ENCODE assay signal across 25 cellular contexts in genomic region chrX:630922-631496, GRCh38. TPM values are rescaled to one million over a fixed set of nuclear protein-coding genes. Genes with fewer than 3 reads are reported as not detected.
DNase-seq lines count a peak whose midpoint lies in the region; ATAC-seq and TF ChIP-seq lines count a peak whose summit lies in the region.
"Had no signal": no experiment of that assay in that cellular context is flagged by ENCODE, and none has a peak within 500 bp of the region (broad histone marks: within the 10 kb centered on the region; RNA-seq: fewer than 3 reads in every experiment).

No MANE protein-coding gene starts in this region.

- TF ChIP-seq CTCF in H9 (conservative IDR thresholded peaks at IDR 0.05) (no peak), IMR-90 (conservative IDR thresholded peaks at IDR 0.05; ENCODE audit: low read depth, low read length) (no peak), lower lobe of right lung (IDR thresholded peaks at IDR 0.05) (no peak)

- no peak overlapping the region for H2BK15ac ChIP-seq in H9 (ENCODE audit: low read depth, low read length)
- no peak overlapping the region for H2BK15ac ChIP-seq in IMR-90 (ENCODE audit: low read depth, low read length)

- no peak overlapping the region for H2AK9ac ChIP-seq in IMR-90 (replicated peaks; ENCODE audit: low read depth, low read length, poor library complexity)

- H3K4me2 ChIP-seq in H9 (ENCODE audit: insufficient read depth, insufficient read length, low read length) (peak overlapping the region; percentile 61), IMR-90 (ENCODE audit: low read depth, low read length) (no peak overlapping the region), trophoblast cell (ENCODE audit: low read length) (peak overlapping the region; percentile 33)

- H4K20me1 ChIP-seq in H9 (ENCODE audit: control insufficient read depth, insufficient read depth, insufficient read length) (no peaks in the 10 kb centered on the region), IMR-90 (ENCODE audit: insufficient read depth, low read length) (no peaks in the 10 kb centered on the region)

- H3T11ph ChIP-seq in H9 (ENCODE audit: low read length): no peak overlapping the region

- H3K36me3 ChIP-seq in IMR-90 (ENCODE audit: control insufficient read depth, insufficient read depth, low read length): no peaks in the 10 kb centered on the region
- H3K36me3 ChIP-seq in iPS-15b (ENCODE audit: control insufficient read depth, insufficient read depth, low read length): no peaks in the 10 kb centered on the region
- H3K36me3 ChIP-seq in trophoblast cell (ENCODE audit: control insufficient read depth in 1 of 2, insufficient read depth in 2 of 2, low read length in 2 of 2): no peaks in the 10 kb centered on the region
- H3K36me3 ChIP-seq in lower lobe of right lung: no peaks in the 10 kb centered on the region
- H3K36me3 ChIP-seq in effector memory CD4-positive, alpha-beta T cell (ENCODE audit: control insufficient read depth, insufficient read depth, low read length): no peaks in the 10 kb centered on the region
- H3K36me3 ChIP-seq: HAP-1, heart right ventricle, Peyer's patch, prostate gland, stomach, upper lobe of right lung had no signal

- no peak overlapping the region for H3K27ac ChIP-seq in H9 (ENCODE audit: insufficient read length, low read depth, low read length)
- no peak overlapping the region for H3K27ac ChIP-seq in IMR-90 (ENCODE audit: insufficient read depth, low read length)
- no peak overlapping the region for H3K27ac ChIP-seq in trophoblast cell (ENCODE audit: low read depth, low read length)
- no peak overlapping the region for H3K27ac ChIP-seq in lower lobe of right lung
- no peak overlapping the region for H3K27ac ChIP-seq in effector memory CD4-positive, alpha-beta T cell (ENCODE audit: insufficient read depth, low read length, poor library complexity, severe bottlenecking)
- H3K27ac ChIP-seq: heart right ventricle, Peyer's patch, prostate gland, SK-N-MC, stomach, upper lobe of right lung had no signal

- peaks cover 91% of the 10 kb centered on the region for H3K27me3 ChIP-seq in H9 (ENCODE audit: insufficient read depth, low read length)
- peaks cover 17% of the 10 kb centered on the region; the same call in 1 of the 2 replicates for H3K27me3 ChIP-seq in IMR-90 (ENCODE audit: control insufficient read depth, insufficient read depth, low read length)
- H3K27me3 ChIP-seq in iPS-15b (ENCODE audit: control insufficient read depth, insufficient read depth, low read length): peaks cover 97% of the 10 kb centered on the region
- peaks cover 79% of the 10 kb centered on the region for H3K27me3 ChIP-seq in trophoblast cell (ENCODE audit: insufficient read depth, low read length)
- peaks cover 75% of the 10 kb centered on the region for H3K27me3 ChIP-seq in lower lobe of right lung (ENCODE audit: low read depth)
- peaks cover 23% of the 10 kb centered on the region for H3K27me3 ChIP-seq in effector memory CD4-positive, alpha-beta T cell (replicated peaks; ENCODE audit: control insufficient read depth, insufficient read depth, low read length, poor library complexity, severe bottlenecking)

- peak overlapping the region; percentile 60 to 77 for H3K4me3 Mint-ChIP-seq in H9
- H3K4me3 Mint-ChIP-seq: activated B cell treated with CpG ODN at 0.5 μM for 24 hours; naive B cell; T-helper 2 cell treated with Interferon-gamma antibody and Interleukin-4, amounts not matched to agents 5 μg/mL and 100 μg/mL, for 36 hours had no signal

- H2BK5ac ChIP-seq in H9 (ENCODE audit: insufficient read length, low read length): no peak overlapping the region
- no peak overlapping the region for H2BK5ac ChIP-seq in IMR-90 (ENCODE audit: low read depth, low read length, poor library complexity, severe bottlenecking)
- no peak overlapping the region for H2BK5ac ChIP-seq in trophoblast cell (ENCODE audit: low read depth, low read length, poor library complexity)

- H3K23ac ChIP-seq in H9 (ENCODE audit: insufficient read length, low read depth, low read length) (no peak overlapping the region), IMR-90 (ENCODE audit: low read depth, low read length) (no peak overlapping the region), trophoblast cell (ENCODE audit: low read length) (no peak overlapping the region)

- H3K9ac ChIP-seq in H9 (ENCODE audit: extremely low read depth, insufficient read length, low read length) (no peak overlapping the region), IMR-90 (ENCODE audit: low read depth, low read length) (no peak overlapping the region), iPS-15b (ENCODE audit: low read depth, low read length) (no peak overlapping the region), trophoblast cell (ENCODE audit: low read length) (no peak overlapping the region)

- H3K18ac ChIP-seq in H9 (ENCODE audit: insufficient read length, low read depth, low read length): no peak overlapping the region
- no peak overlapping the region for H3K18ac ChIP-seq in IMR-90 (ENCODE audit: low read depth, low read length)
- no peak overlapping the region for H3K18ac ChIP-seq in trophoblast cell (ENCODE audit: low read length)

- TF ChIP-seq POLR2A in IMR-90 (IDR thresholded peaks at IDR 0.05; ENCODE audit: low read depth, low read length): no peak

- H3K9me3 ChIP-seq in H9 (ENCODE audit: control insufficient read depth, low read depth, low read length): no peaks in the 10 kb centered on the region
- no peaks in the 10 kb centered on the region for H3K9me3 ChIP-seq in IMR-90 (ENCODE audit: control insufficient read depth, insufficient read depth, low read length)
- no peaks in the 10 kb centered on the region for H3K9me3 ChIP-seq in iPS-15b (ENCODE audit: control insufficient read depth, insufficient read depth, low read length)
- peaks cover 5% of the 10 kb centered on the region for H3K9me3 ChIP-seq in trophoblast cell (ENCODE audit: insufficient read depth, low read depth, low read length)
- H3K9me3 ChIP-seq in lower lobe of right lung: no peaks in the 10 kb centered on the region
- H3K9me3 ChIP-seq in effector memory CD4-positive, alpha-beta T cell (ENCODE audit: control insufficient read depth, low read length): no peaks in the 10 kb centered on the region
- H3K9me3 ChIP-seq: HAP-1, heart right ventricle, Peyer's patch, prostate gland, stomach, upper lobe of right lung had no signal

- H2BK12ac ChIP-seq in H9 (ENCODE audit: insufficient read length, low read depth, low read length) (no peak overlapping the region), trophoblast cell (ENCODE audit: low read length) (no peak overlapping the region)

- peak; percentile 61 for DNase-seq in H9
- DNase-seq in IMR-90: no peak
- no peak for DNase-seq in trophoblast cell
- DNase-seq in lower lobe of right lung: no peak
- DNase-seq in effector memory CD4-positive, alpha-beta T cell: no peak
- DNase-seq: activated B cell treated with CpG ODN at 0.5 μM for 24 hours; cortex of kidney; DND-41; heart right ventricle; kidney; naive B cell; NCI-H1105 treated with DMSO at 0.1 percent for 48 hours; NCI-H446 treated with DMSO at 0.1 percent for 48 hours; small intestine; stimulated activated CD4-positive, alpha-beta T cell treated with anti-CD3 and anti-CD28 coated beads, Interleukin-4, amount 100 ng/mL, for 24 hours; stomach had no signal

- peaks cover 17 to 20% of the 10 kb centered on the region in 2 experiments for H3K9me3 Mint-ChIP-seq in H9

- no peak overlapping the region for H3K27ac Mint-ChIP-seq in H9
- H3K27ac Mint-ChIP-seq: activated B cell treated with CpG ODN at 0.5 μM for 24 hours had no signal

- H2AK5ac ChIP-seq in H9 (ENCODE audit: insufficient read length, low read length) (no peak overlapping the region), IMR-90 (ENCODE audit: low read depth, low read length) (no peak overlapping the region), trophoblast cell (ENCODE audit: low read length) (no peak overlapping the region)

- peaks cover 14% of the 10 kb centered on the region for H3K23me2 ChIP-seq in H9 (ENCODE audit: insufficient read length, low read depth, low read length, poor library complexity, severe bottlenecking)

- no CpG with 5 or more reads among the region's 54 CpGs for WGBS in H9 (ENCODE audit: extremely low coverage, insufficient read length, low lambda C conversion rate)
- 2% methylated on average over 20 of the region's 54 CpGs; no CpG with 5 or more reads in 1 of the 2 experiments for WGBS in IMR-90 (ENCODE audit: extremely low coverage in 2 of 2, insufficient read length in 1 of 2), 2 experiments
- WGBS in trophoblast cell (ENCODE audit: extremely low coverage, insufficient coverage, insufficient read length): no CpG with 5 or more reads among the region's 54 CpGs

- H2BK20ac ChIP-seq in H9 (ENCODE audit: low read depth, low read length, poor library complexity, severe bottlenecking) (no peak overlapping the region), IMR-90 (ENCODE audit: low read depth, low read length) (no peak overlapping the region)

- H2AFZ ChIP-seq in H9 (ENCODE audit: low read length) (no peak overlapping the region), IMR-90 (replicated peaks; ENCODE audit: low read length, poor library complexity) (peak overlapping the region; percentile 14), trophoblast cell (ENCODE audit: insufficient read depth, low read length, poor library complexity) (no peak overlapping the region)

- H4K8ac ChIP-seq in H9 (replicated peaks; ENCODE audit: insufficient read length, low read depth, low read length) (no peak overlapping the region), IMR-90 (ENCODE audit: low read depth in 2 of 2, low read length in 2 of 2) (no peak overlapping the region), trophoblast cell (ENCODE audit: low read depth, low read length) (no peak overlapping the region)

- H3K36me3 Mint-ChIP-seq in H9 (ENCODE audit: insufficient read depth in 1 of 3, low read depth in 3 of 3): peaks cover 0 to 6% (median 3%) of the 10 kb centered on the region in 3 experiments; a peak in 3 of 7 replicates

- H3K4me1 ChIP-seq in H9 (ENCODE audit: insufficient read depth, low read length) (0 out of 2 replicates have a peak, but pooled peaks cover 2% of the 10 kb centered on the region), IMR-90 (ENCODE audit: control insufficient read depth, insufficient read depth, low read length) (no peaks in the 10 kb centered on the region), iPS-15b (ENCODE audit: control insufficient read depth, insufficient read depth, low read length) (peaks cover 3% of the 10 kb centered on the region), trophoblast cell (ENCODE audit: control insufficient read depth in 1 of 2, insufficient read depth in 2 of 2, low read length in 2 of 2) (no peaks in the 10 kb centered on the region), lower lobe of right lung (no peaks in the 10 kb centered on the region)
- H3K4me1 ChIP-seq in effector memory CD4-positive, alpha-beta T cell (ENCODE audit: control insufficient read depth, insufficient read depth, low read length, poor library complexity, severe bottlenecking): no peaks in the 10 kb centered on the region
- H3K4me1 ChIP-seq: HAP-1, Peyer's patch, prostate gland, upper lobe of right lung had no signal

- in situ Hi-C loops in IMR-90 (cut with MboI; ENCODE audit: low sequenced_read_pairs): no loop called here

- no peak overlapping the region for H4K12ac ChIP-seq in trophoblast cell (ENCODE audit: low read depth, low read length)

- H3K79me1 ChIP-seq in H9 (ENCODE audit: insufficient read depth, low read depth, low read length, poor library complexity, severe bottlenecking) (no peaks in the 10 kb centered on the region), IMR-90 (ENCODE audit: low read depth in 1 of 2, low read length in 2 of 2) (no peaks in the 10 kb centered on the region), trophoblast cell (ENCODE audit: low read length) (no peaks in the 10 kb centered on the region)

- no peak overlapping the region for H3K56ac ChIP-seq in H9 (ENCODE audit: insufficient read length, low read depth, low read length)
- no peak overlapping the region for H3K56ac ChIP-seq in IMR-90 (ENCODE audit: extremely low read depth, insufficient read depth, low read length)

- no peak overlapping the region for H3K4ac ChIP-seq in H9 (ENCODE audit: low read depth, low read length)
- H3K4ac ChIP-seq in IMR-90 (ENCODE audit: low read depth, low read length): no peak overlapping the region
- no peak overlapping the region for H3K4ac ChIP-seq in trophoblast cell (ENCODE audit: low read depth, low read length)

- H3K79me2 ChIP-seq in H9 (ENCODE audit: insufficient read depth, low read length) (no peaks in the 10 kb centered on the region), trophoblast cell (ENCODE audit: control insufficient read depth, insufficient read depth, low read length, poor library complexity) (no peaks in the 10 kb centered on the region)

- no peak overlapping the region for H4K91ac ChIP-seq in H9 (ENCODE audit: insufficient read length, low read depth, low read length)
- H4K91ac ChIP-seq in IMR-90 (ENCODE audit: insufficient read depth, low read depth, low read length): no peak overlapping the region
- H4K91ac ChIP-seq in trophoblast cell (ENCODE audit: low read depth, low read length): no peak overlapping the region

- H2BK120ac ChIP-seq in H9 (ENCODE audit: low read depth, low read length, poor library complexity, severe bottlenecking) (no peak overlapping the region), IMR-90 (ENCODE audit: low read depth, low read length) (no peak overlapping the region), trophoblast cell (ENCODE audit: insufficient read depth, low read length, poor library complexity) (no peak overlapping the region)

- TF ChIP-seq RAD21 in IMR-90 (IDR thresholded peaks at IDR 0.05; ENCODE audit: low read length): no peak

- CTCF ChIA-PET in IMR-90 (lab: Yijun Ruan, JAX): no interaction called here

- intact Hi-C loops in IMR-90 (cut with micrococcal nuclease): no loop called here
- intact Hi-C loops in lower lobe of right lung (cut with DNase I): no loop called here

- no peak for ATAC-seq in IMR-90 (ENCODE audit: low read depth)
- no peak for ATAC-seq in lower lobe of right lung
- ATAC-seq in GM21526 (IDR thresholded peaks at IDR 0.05; ENCODE audit: low FRiP score, unreplicated experiment): no peak
- ATAC-seq: heart right ventricle, upper lobe of right lung had no signal

- no peak overlapping the region for H3K14ac ChIP-seq in H9 (ENCODE audit: insufficient read depth, low read length)
- no peak overlapping the region for H3K14ac ChIP-seq in IMR-90 (replicated peaks; ENCODE audit: low read depth, low read length)
- H3K14ac ChIP-seq in trophoblast cell (ENCODE audit: low read length): no peak overlapping the region

- no peak overlapping the region for H3K4me3 ChIP-seq in IMR-90 (ENCODE audit: insufficient read depth, low read depth, low read length)
- H3K4me3 ChIP-seq in iPS-15b (ENCODE audit: low read depth, low read length): peak overlapping the region; percentile 43
- H3K4me3 ChIP-seq in trophoblast cell (ENCODE audit: low read depth, low read length): no peak overlapping the region
- H3K4me3 ChIP-seq in lower lobe of right lung: no peak overlapping the region
- H3K4me3 ChIP-seq in effector memory CD4-positive, alpha-beta T cell (ENCODE audit: insufficient read depth, low read depth, low read length, poor library complexity, severe bottlenecking): no peak overlapping the region
- H3K4me3 ChIP-seq: HAP-1, heart right ventricle, Peyer's patch, prostate gland, SK-N-MC, stomach, upper lobe of right lung had no signal

- peaks cover 49 to 66% of the 10 kb centered on the region in 2 experiments for H3K4me1 Mint-ChIP-seq in H9

- no peak overlapping the region for H4K5ac ChIP-seq in H9 (ENCODE audit: insufficient read length, low read depth, low read length)
- no peak overlapping the region for H4K5ac ChIP-seq in IMR-90 (ENCODE audit: low read depth, low read length)

- POLR2A ChIA-PET in IMR-90 (lab: Charles Lee; ENCODE audit: unreplicated experiment): no interaction called here

- peaks cover 98% of the 10 kb centered on the region for H3K27me3 Mint-ChIP-seq in H9 (ENCODE audit: low read depth)

- no peaks in the 10 kb centered on the region for H3K9me1 ChIP-seq in IMR-90 (ENCODE audit: insufficient read depth, low read length)

- no TSS peak for BruUV-seq in IMR-90 (replicated peaks; lab: Mats Ljungman, UMichigan)

- dilution Hi-C loops in IMR-90 (cut with HindIII; ENCODE audit: low sequenced_read_pairs, unreplicated experiment): no loop called here

RNA-seq across cellular contexts. Expression of gene SHOX, which starts 0.4 kb away (rescaled TPM):
- total RNA-seq in H9 (2021) (0.18 and 0.24 TPM in 2 replicates), IMR-90 (2012; rRNA removed) (not detected in 2 replicates), lower lobe of right lung (not detected)
- not detected in 2 replicates for polyA plus RNA-seq in IMR-90 (2012; rRNA removed)
- not detected in 2 replicates for polyA plus RNA-seq in IMR-90 (2012; cell fraction: cytosol; rRNA removed)
- not detected in 2 replicates for polyA plus RNA-seq in IMR-90 (2012; cell fraction: nucleus; rRNA removed; ENCODE audit: low replicate concordance)
- polyA plus RNA-seq in trophoblast cell (2013): 0.01 TPM in 2 replicates
- total RNA-seq: activated B cell treated with CpG ODN at 0.5 μM for 24 hours, heart right ventricle, HT1080, kidney, Peyer's patch, prostate gland, upper lobe of right lung had no signal
- polyA plus RNA-seq: heart right ventricle, stomach had no signal
